Comparison of ENCODE assay signal across 1 cellular context in the genomic region with DNA sequence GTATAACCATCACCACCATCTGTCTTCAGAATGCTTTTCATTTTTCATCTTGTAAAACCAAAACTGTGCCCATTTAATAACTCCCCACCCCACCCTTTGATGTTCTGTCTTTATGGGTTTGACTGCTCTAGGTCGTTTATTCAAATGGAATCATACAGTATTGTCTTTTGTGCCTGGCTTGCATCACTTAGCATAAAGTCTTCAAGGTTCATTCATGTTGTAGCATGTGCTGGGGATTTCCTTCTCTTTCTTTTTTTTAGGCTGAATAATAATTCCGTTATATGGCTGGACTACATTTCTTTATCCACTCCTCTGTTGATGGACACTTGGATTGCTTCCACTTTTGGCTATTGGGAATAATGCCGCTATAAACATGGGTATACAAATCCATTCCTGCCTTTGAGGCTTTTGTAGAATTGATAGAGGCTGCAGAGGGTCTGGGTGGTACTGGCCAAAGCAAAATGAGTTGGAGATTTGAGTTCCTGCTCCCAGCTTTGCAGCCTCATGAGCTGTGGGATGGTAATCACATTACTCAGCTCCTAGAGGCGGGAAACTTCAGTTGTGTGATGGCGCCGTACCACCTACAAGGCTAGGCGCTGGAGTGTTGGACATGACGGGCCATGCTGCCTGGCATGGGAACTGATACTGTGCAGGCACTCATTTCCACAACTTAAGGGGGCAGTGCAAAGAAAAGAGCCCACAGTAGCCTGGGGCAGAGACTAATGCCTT.
TF ChIP-seq lines count a peak whose summit lies in the region.

No MANE protein-coding gene starts in this region.

TF ChIP-seq in IMR-90, 13 proteins besides CTCF, POLR2A, EP300 and RAD21:
- TF ChIP-seq SMC3 (IDR thresholded peaks at IDR 0.05; ENCODE audit: low read depth, low read length) (no peak), RFX5 (IDR thresholded peaks at IDR 0.05; ENCODE audit: low read depth, low read length) (no peak), MAFK (IDR thresholded peaks at IDR 0.05; ENCODE audit: low read depth, low read length) (no peak), RCOR1 (IDR thresholded peaks at IDR 0.05; ENCODE audit: insufficient replicate concordance, low read length) (no peak), BHLHE40 (IDR thresholded peaks at IDR 0.05; ENCODE audit: low read depth, low read length) (no peak)
